ENCODE assay signal across 10 cellular contexts in genomic region chr6:48068326-48069191, GRCh38. TPM values are rescaled to one million over a fixed set of nuclear protein-coding genes. Genes with fewer than 3 reads are reported as not detected.
DNase-seq lines count a peak whose midpoint lies in the region; ATAC-seq and TF ChIP-seq lines count a peak whose summit lies in the region.
"Had no signal": no experiment of that assay in that cellular context is flagged by ENCODE, and none has a peak within 500 bp of the region (broad histone marks: within the 10 kb centered on the region; RNA-seq: fewer than 3 reads in every experiment).

No MANE protein-coding gene starts in this region.

- H3K36me3 ChIP-seq in thoracic aorta = no peaks in the 10 kb centered on the region

- no peaks in the 10 kb centered on the region for H3K27me3 ChIP-seq in thoracic aorta (replicated peaks; ENCODE audit: insufficient read depth)

- no peak for TF ChIP-seq CTCF in astrocyte of the spinal cord (IDR thresholded peaks at IDR 0.05; ENCODE audit: low read depth, low read length)
- no peak for TF ChIP-seq CTCF in thoracic aorta (IDR thresholded peaks at IDR 0.05)

- no peak for ATAC-seq in thoracic aorta (ENCODE audit: insufficient number of reproducible peaks, low FRiP score, low read depth)
- ATAC-seq: left lobe of liver had no signal

- DNase-seq in NCI-H2081 (lab: John Stamatoyannopoulos, UW) (peak; percentile 47 to 50), NCI-H2081 treated with DMSO at 0.1 percent for 48 hours (lab: John Stamatoyannopoulos, UW) (no peak), astrocyte of the spinal cord (ENCODE audit: low read depth, low spot score) (no peak), iPS-NIHi7 (ENCODE audit: extremely low spot score) (peak; percentile 38), thoracic aorta (ENCODE audit: low spot score) (no peak), hepatic stellate cell (ENCODE audit: low spot score) (no peak), SIG-M5 treated with dmso at 0.1 percent for 504 hours (lab: John Stamatoyannopoulos, UW; ENCODE audit: unreplicated experiment) (no peak), NOMO-1 treated with DMSO at 0.1 percent for 48 hours (lab: John Stamatoyannopoulos, UW; ENCODE audit: unreplicated experiment) (no peak)
- DNase-seq: NCI-H2107 had no signal

- H3K4me3 ChIP-seq in astrocyte of the spinal cord (ENCODE audit: low read depth, low read length) (peak overlapping the region; percentile 20), thoracic aorta (peak overlapping the region; percentile 64)

- in situ Hi-C loops in astrocyte of the spinal cord (cut with HindIII; ENCODE audit: low sequenced_read_pairs) = no loop called here

- no peaks in the 10 kb centered on the region for H3K9me3 ChIP-seq in thoracic aorta

- H3K27ac ChIP-seq in thoracic aorta = no peak overlapping the region

- no peaks in the 10 kb centered on the region for H3K4me1 ChIP-seq in thoracic aorta (ENCODE audit: control insufficient read depth in 1 of 2, low read depth in 2 of 2)

RNA-seq across cellular contexts. Expression of gene PTCHD4, which starts 42.4 kb away (rescaled TPM):
- 1 to 10 TPM; 2.7 to 4.9 TPM for total RNA-seq in thoracic aorta

Comparison
In these comparisons a context has a peak if more than half of its experiments do, and no peak if none do; other contexts are left out.
1. DNase-seq: peak in NCI-H2081 (2 of 2) and iPS-NIHi7 (single experiment); none in NCI-H2081 treated with DMSO at 0.1 percent for 48 hours (single experiment), astrocyte of the spinal cord (single experiment), thoracic aorta (single experiment), hepatic stellate cell (single experiment), SIG-M5 treated with dmso at 0.1 percent for 504 hours (single experiment) and NOMO-1 treated with DMSO at 0.1 percent for 48 hours (single experiment).